ENCODE assay signal across 7 cellular contexts in genomic region chr6:25490018-25490865, GRCh38.
DNase-seq lines count a peak whose midpoint lies in the region; ATAC-seq and TF ChIP-seq lines count a peak whose summit lies in the region.

No MANE protein-coding gene starts in this region.

- no peaks in the 10 kb centered on the region for H3K36me3 ChIP-seq in WERI-Rb-1

- H3K9me3 ChIP-seq in WERI-Rb-1 (ENCODE audit: severe bottlenecking), result no peaks in the 10 kb centered on the region

- H3K27me3 ChIP-seq in WERI-Rb-1 (ENCODE audit: insufficient read depth, low read depth, severe bottlenecking), result no peaks in the 10 kb centered on the region

- no peak overlapping the region for H3K27ac ChIP-seq in WERI-Rb-1

- in situ Hi-C loops in T47D (cut with HindIII; ENCODE audit: low pct_unique_long_range_greater_than_20kb, low sequenced_read_pairs), result no loop called here

- DNase-seq in NCI-H2171 treated with DMSO at 0.1 percent for 48 hours (lab: John Stamatoyannopoulos, UW), result peak; percentile 80
- peak; percentile 90 for DNase-seq in WERI-Rb-1
- DNase-seq in T47D (ENCODE audit: low read depth in 1 of 2, low spot score in 1 of 2), result peak; percentile 36 to 94
- DNase-seq in inferior parietal cortex (ENCODE audit: extremely low spot score), result peak; percentile 87
- DNase-seq in stimulated activated CD4-positive, alpha-beta T cell treated with anti-CD3 and anti-CD28 coated beads, Interleukin-1b, Interleukin-23, amount 100 ng/mL, for 24 hours (ENCODE audit: low read depth in 4 of 4, low spot score in 1 of 4), result peak; percentile 26 to 40 (median 34)

- ATAC-seq in GM18502 (IDR thresholded peaks at IDR 0.05; ENCODE audit: poor library complexity, unreplicated experiment) (peak; percentile 83), HG03095 (IDR thresholded peaks at IDR 0.05; ENCODE audit: unreplicated experiment) (peak; percentile 84)

- peak; percentile 92 for TF ChIP-seq CTCF in WERI-Rb-1 (IDR thresholded peaks at IDR 0.05; ENCODE audit: low read depth, low read length)

- H3K4me3 ChIP-seq in WERI-Rb-1 (ENCODE audit: low read depth, low read length), result no peak overlapping the region

Comparison
In these comparisons a context has a peak if more than half of its experiments do, and no peak if none do; other contexts are left out.
1. DNase-seq: peak in every context shown above with its lines; median percentile 90 in WERI-Rb-1; 87 in inferior parietal cortex; 80 in NCI-H2171 treated with DMSO at 0.1 percent for 48 hours; 65 in T47D; 34 in stimulated activated CD4-positive, alpha-beta T cell treated with anti-CD3 and anti-CD28 coated beads, Interleukin-1b, Interleukin-23, amount 100 ng/mL, for 24 hours.